ENCODE assay signal across 8 cellular contexts in genomic region chr12:54125950-54126695, GRCh38.
A peak's percentile ranks its signal among the peaks of the same experiment; 100 is the strongest.
DNase-seq lines count a peak whose midpoint lies in the region; ATAC-seq and TF ChIP-seq lines count a peak whose summit lies in the region.

No MANE protein-coding gene starts in this region.

- TF ChIP-seq POLR2A in tibial nerve (IDR thresholded peaks at IDR 0.05): peak in 1 of 2 donors; percentile 48

- H3K27ac ChIP-seq in lung (ENCODE audit: low read depth in 1 of 2, low read length in 1 of 2): no peak overlapping the region
- H3K27ac ChIP-seq in tibial nerve: peak overlapping the region; percentile 79 to 95 (median 89)

- no peak for TF ChIP-seq CTCF in cardiac fibroblast (IDR thresholded peaks at IDR 0.05; ENCODE audit: low read depth, low read length)
- TF ChIP-seq CTCF in lung (IDR thresholded peaks at IDR 0.05; ENCODE audit: control extremely low read depth, extremely low read depth): no peak
- no peak for TF ChIP-seq CTCF in tibial nerve (IDR thresholded peaks at IDR 0.05)

- DNase-seq in DMS79 treated with DMSO at 0.1 percent for 48 hours (lab: John Stamatoyannopoulos, UW) (peak; percentile 3), DMS79 (lab: John Stamatoyannopoulos, UW) (no peak), cardiac fibroblast (ENCODE audit: low read depth in 2 of 2) (no peak), lung (ENCODE audit: low spot score) (no peak), tibial nerve (ENCODE audit: low spot score in 2 of 2) (peak; percentile 30 to 32), GF-D8 (lab: John Stamatoyannopoulos, UW) (no peak), NCI-H2107 treated with DMSO at 0.1 percent for 48 hours (lab: John Stamatoyannopoulos, UW; ENCODE audit: unreplicated experiment) (no peak), NK-92 (lab: John Stamatoyannopoulos, UW; ENCODE audit: unreplicated experiment) (no peak)

- H3K36me3 ChIP-seq in lung (ENCODE audit: control insufficient read depth in 2 of 2, insufficient read depth in 2 of 2, low read length in 2 of 2) (no peaks in the 10 kb centered on the region), tibial nerve (peaks cover 0 to 8% (median 0%) of the 10 kb centered on the region in 3 donors)

- peak; percentile 19 for ATAC-seq in lung (ENCODE audit: insufficient read depth, low FRiP score)

- H3K9me3 ChIP-seq in lung (ENCODE audit: control insufficient read depth in 2 of 2, insufficient read depth in 1 of 2, low read length in 1 of 2) (no peaks in the 10 kb centered on the region), tibial nerve (no peaks in the 10 kb centered on the region)

- TF ChIP-seq EP300 in tibial nerve (IDR thresholded peaks at IDR 0.05): peak in 1 of 2 donors; percentile 77

- H3K27me3 ChIP-seq in lung (ENCODE audit: control insufficient read depth, insufficient read depth): peaks cover 5% of the 10 kb centered on the region
- no peaks in the 10 kb centered on the region for H3K27me3 ChIP-seq in tibial nerve

- H3K4me1 ChIP-seq in lung (ENCODE audit: control insufficient read depth in 2 of 2, insufficient read depth in 2 of 2, low read length in 2 of 2): peaks cover 0 to 6% of the 10 kb centered on the region in 2 donors
- H3K4me1 ChIP-seq in tibial nerve: peaks cover 0 to 52% (median 13%) of the 10 kb centered on the region in 4 donors

- H3K4me3 ChIP-seq in cardiac fibroblast (replicated peaks in 1 of 2; ENCODE audit: low read depth in 2 of 2, low read length in 2 of 2) (peak overlapping the region; percentile 18 to 32), lung (peak overlapping the region; percentile 32), tibial nerve (peak overlapping the region; percentile 42 to 92 (median 78))

- 2 to 3% methylated on average over 42 to 50 of the region's 50 CpGs for WGBS in lung, 2 donors
- WGBS in tibial nerve, 2 donors: 0 to 2% methylated on average over 31 to 33 of the region's 50 CpGs

Comparison
In these comparisons a context has a peak if more than half of its experiments do, and no peak if none do; other contexts are left out.
1. DNase-seq: peak in DMS79 treated with DMSO at 0.1 percent for 48 hours (single experiment) and tibial nerve (2 of 2); none in DMS79 (single experiment), cardiac fibroblast (0 of 2), lung (single experiment), GF-D8 (single experiment), NCI-H2107 treated with DMSO at 0.1 percent for 48 hours (single experiment) and NK-92 (single experiment).
2. H3K4me3 ChIP-seq: peak in every context shown above with its lines; median percentile 78 in tibial nerve; 32 in lung; 25 in cardiac fibroblast.
3. H3K27ac ChIP-seq: peak in tibial nerve (4 of 4); none in lung (0 of 2).